In the genomic region with DNA sequence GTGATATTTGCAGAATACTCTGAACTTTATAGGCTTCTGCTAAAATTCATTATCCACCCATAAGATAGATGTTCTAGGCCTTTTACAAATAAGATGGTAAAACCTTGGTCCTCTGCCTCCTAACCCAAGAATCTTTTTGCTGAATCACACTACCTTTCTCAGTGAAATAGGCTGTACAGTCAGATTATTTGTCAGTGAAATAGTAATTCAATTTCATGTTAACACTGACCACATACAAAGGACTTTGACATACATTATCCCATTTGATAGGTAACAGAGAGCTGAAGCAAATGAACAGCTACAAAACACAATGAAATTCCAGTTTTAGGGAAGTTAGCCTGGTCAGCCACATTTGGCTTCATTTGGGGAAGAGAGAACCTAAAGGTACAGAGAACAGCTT, we compare ENCODE assay signal across 15 cellular contexts.
"Had no signal": no experiment of that assay in that cellular context is flagged by ENCODE, and none has a peak within 500 bp of the region (broad histone marks: within the 10 kb centered on the region; RNA-seq: fewer than 3 reads in every experiment).

No MANE protein-coding gene starts in this region.

- H3K27ac ChIP-seq: ascending aorta, epithelial cell of prostate, gastrocnemius medialis, heart left ventricle, lower lobe of right lung, thyroid gland had no signal

- DNase-seq: activated CD4-positive, alpha-beta T cell treated with anti-CD3 and anti-CD28 coated beads for 4 hours; activated CD8-positive, alpha-beta T cell treated with anti-CD3 and anti-CD28 coated beads for 36 hours; activated T-cell treated with anti-CD3 and anti-CD28 coated beads, Interleukin-2, amount 50 U/mL, for 72 hours; gastrocnemius medialis; heart left ventricle; left cardiac atrium; lower lobe of right lung; posterior cingulate gyrus; stimulated activated CD4-positive, alpha-beta T cell treated with anti-CD3 and anti-CD28 coated beads, Interleukin-15, amount 100 ng/mL, for 24 hours; stimulated activated CD4-positive, alpha-beta T cell treated with anti-CD3 and anti-CD28 coated beads, Interleukin-4, amount 100 ng/mL, for 1 hour; stimulated activated naive B cell treated with anti-CD40 and anti-IgM and Interleukin-4, amounts not matched to agents 10 μg/mL and 1 μg/mL and 100 μg/mL, for 72 hours; T-helper 2 cell; thyroid gland had no signal

- H3K9me3 ChIP-seq: gastrocnemius medialis, lower lobe of right lung, thyroid gland had no signal

- H3K27me3 Mint-ChIP-seq: activated CD8-positive, alpha-beta T cell treated with anti-CD3 and anti-CD28 coated beads for 36 hours; stimulated activated naive B cell treated with anti-CD40 and anti-IgM and Interleukin-4, amounts not matched to agents 10 μg/mL and 1 μg/mL and 100 μg/mL, for 72 hours had no signal

- H3K27ac Mint-ChIP-seq: activated CD8-positive, alpha-beta T cell treated with anti-CD3 and anti-CD28 coated beads for 36 hours; activated T-cell treated with anti-CD3 and anti-CD28 coated beads, Interleukin-2, amount 50 U/mL, for 72 hours; stimulated activated naive B cell treated with anti-CD40 and anti-IgM and Interleukin-4, amounts not matched to agents 10 μg/mL and 1 μg/mL and 100 μg/mL, for 72 hours had no signal

- H3K27me3 ChIP-seq: ascending aorta, gastrocnemius medialis, heart left ventricle, thyroid gland had no signal

- H3K4me3 Mint-ChIP-seq: activated CD8-positive, alpha-beta T cell treated with anti-CD3 and anti-CD28 coated beads for 36 hours; activated T-cell treated with anti-CD3 and anti-CD28 coated beads, Interleukin-2, amount 50 U/mL, for 72 hours; stimulated activated naive B cell treated with anti-CD40 and anti-IgM and Interleukin-4, amounts not matched to agents 10 μg/mL and 1 μg/mL and 100 μg/mL, for 72 hours had no signal

- ATAC-seq: activated CD8-positive, alpha-beta T cell treated with anti-CD3 and anti-CD28 coated beads for 36 hours; activated T-cell treated with anti-CD3 and anti-CD28 coated beads, Interleukin-2, amount 50 U/mL, for 72 hours; gastrocnemius medialis; heart left ventricle; left cardiac atrium; lower lobe of right lung; stimulated activated naive B cell treated with anti-CD40 and anti-IgM and Interleukin-4, amounts not matched to agents 10 μg/mL and 1 μg/mL and 100 μg/mL, for 72 hours had no signal

- H3K9me3 Mint-ChIP-seq: activated CD8-positive, alpha-beta T cell treated with anti-CD3 and anti-CD28 coated beads for 36 hours had no signal
